In genomic region chr17:17236295-17237025, GRCh38 we compare ENCODE assay signal across 8 cellular contexts. TPM values are rescaled to one million over a fixed set of nuclear protein-coding genes. Genes with fewer than 3 reads are reported as not detected.
A peak's percentile ranks its signal among the peaks of the same experiment; 100 is the strongest.
DNase-seq lines count a peak whose midpoint lies in the region; ATAC-seq, FAIRE-seq and TF ChIP-seq lines count a peak whose summit lies in the region.

No MANE protein-coding gene starts in this region.

- peaks cover 0 to 13% (median 2%) of the 10 kb centered on the region in 4 donors for H3K36me3 ChIP-seq in transverse colon

- H3K4me1 ChIP-seq in transverse colon: peaks cover 10 to 46% (median 16%) of the 10 kb centered on the region in 4 donors

- in situ Hi-C loops in transverse colon (cut with MboI; ENCODE audit: low pct_ligation_motif_present in 1 of 4, low pct_unique_long_range_greater_than_20kb in 1 of 4, low sequenced_read_pairs in 3 of 4): no loop called here

- H3K9me3 Mint-ChIP-seq in dendritic cell treated with granulocyte-macrophage colony-stimulating factor and Interleukin-4, amounts not matched to agents 40 ng/mL and 50 ng/mL, for 4 days: no peaks in the 10 kb centered on the region
- no peaks in the 10 kb centered on the region for H3K9me3 Mint-ChIP-seq in memory B cell

- H3K27ac Mint-ChIP-seq in dendritic cell treated with granulocyte-macrophage colony-stimulating factor and Interleukin-4, amounts not matched to agents 40 ng/mL and 50 ng/mL, for 4 days: peak overlapping the region; percentile 99
- H3K27ac Mint-ChIP-seq in memory B cell: peak overlapping the region; percentile 100

- peaks cover 27% of the 10 kb centered on the region for H3K4me1 Mint-ChIP-seq in dendritic cell treated with granulocyte-macrophage colony-stimulating factor and Interleukin-4, amounts not matched to agents 40 ng/mL and 50 ng/mL, for 4 days (ENCODE audit: low read depth)
- peaks cover 22% of the 10 kb centered on the region for H3K4me1 Mint-ChIP-seq in memory B cell

- peak overlapping the region; percentile 88 to 96 (median 90) for H3K27ac ChIP-seq in transverse colon

- H3K4me3 ChIP-seq in transverse colon: peak overlapping the region; percentile 76 to 97 (median 89)

- intact Hi-C loops in dendritic cell treated with granulocyte-macrophage colony-stimulating factor and Interleukin-4, amounts not matched to agents 40 ng/mL and 50 ng/mL, for 4 days (cut with micrococcal nuclease): loop anchor here (1.0 to 5.0 kb wide), 2 partner anchors 45 to 234 kb away; partner anchors contain the start of gene COPS3
- intact Hi-C loops in transverse colon (cut with DNase I; ENCODE audit: low total_unique reads): loop anchor here (10.0 kb wide), 1 partner anchor 92 kb away; no protein-coding TSS in a partner anchor

- FAIRE-seq in RCC 7860 (lab: Jason Lieb, UNC) (no peak), D721Med (lab: Jason Lieb, UNC) (no peak)

- peaks cover 42% of the 10 kb centered on the region for H3K36me3 Mint-ChIP-seq in dendritic cell treated with granulocyte-macrophage colony-stimulating factor and Interleukin-4, amounts not matched to agents 40 ng/mL and 50 ng/mL, for 4 days (ENCODE audit: low read depth)
- H3K36me3 Mint-ChIP-seq in memory B cell: peaks cover 8% of the 10 kb centered on the region

- no peaks in the 10 kb centered on the region for H3K27me3 ChIP-seq in transverse colon

- ATAC-seq in HG02943 (IDR thresholded peaks at IDR 0.05; ENCODE audit: low read depth, unreplicated experiment) (peak; percentile 2), memory B cell (ENCODE audit: low read depth) (peak; percentile 4)

- peak; percentile 48 for TF ChIP-seq POLR2A in transverse colon (IDR thresholded peaks at IDR 0.05)

- H3K27me3 Mint-ChIP-seq in dendritic cell treated with granulocyte-macrophage colony-stimulating factor and Interleukin-4, amounts not matched to agents 40 ng/mL and 50 ng/mL, for 4 days: no peaks in the 10 kb centered on the region
- H3K27me3 Mint-ChIP-seq in memory B cell: no peaks in the 10 kb centered on the region

- no peak for TF ChIP-seq EP300 in transverse colon (IDR thresholded peaks at IDR 0.05; ENCODE audit: low read depth)

- TF ChIP-seq CTCF in transverse colon (IDR thresholded peaks at IDR 0.05) (no peak), D721Med (IDR thresholded peaks at IDR 0.05; ENCODE audit: insufficient read depth, missing control alignments) (no peak)

- 1% methylated on average over 23 of the region's 31 CpGs; no CpG with 5 or more reads in 1 of the 2 donors for WGBS in transverse colon (ENCODE audit: low coverage in 1 of 2), 2 donors

- peak overlapping the region; percentile 99 for H3K4me3 Mint-ChIP-seq in dendritic cell treated with granulocyte-macrophage colony-stimulating factor and Interleukin-4, amounts not matched to agents 40 ng/mL and 50 ng/mL, for 4 days
- H3K4me3 Mint-ChIP-seq in memory B cell: peak overlapping the region; percentile 99

- no peaks in the 10 kb centered on the region for H3K9me3 ChIP-seq in transverse colon

- peak; percentile 4 for DNase-seq in DMS79 (lab: John Stamatoyannopoulos, UW)
- no peak for DNase-seq in DMS79 treated with DMSO at 0.1 percent for 48 hours (lab: John Stamatoyannopoulos, UW)
- peak; percentile 29 for DNase-seq in RCC 7860 (ENCODE audit: low spot score)
- no peak for DNase-seq in memory B cell (ENCODE audit: low spot score in 2 of 2)
- DNase-seq in transverse colon: peak; percentile 34
- DNase-seq in D721Med (ENCODE audit: insufficient read length, low spot score): no peak

RNA-seq across cellular contexts. Expression of gene FLCN, which starts 0.5 kb away (rescaled TPM):
- 100 to 1,000 TPM in 1 of 4 donors, 10 to 100 TPM in 3; 43.0 to 560 (median 81.1) TPM for total RNA-seq in transverse colon

RNA-seq across cellular contexts. Expression of gene PLD6, which starts 30.3 kb away (rescaled TPM):
- 1 to 10 TPM in 2 of 4 donors, under 1 TPM in 1, not detected in 1; 0.75 to 3.2 (median 1.4) TPM for total RNA-seq in transverse colon

RNA-seq across cellular contexts. Expression of gene COPS3, which starts 44.6 kb away (rescaled TPM):
- 10 to 100 TPM; 28.9 to 78.2 (median 60.0) TPM for total RNA-seq in transverse colon

Comparison
In these comparisons a context has a peak if more than half of its experiments do, and no peak if none do; other contexts are left out.
1. DNase-seq: peak in DMS79 (single experiment), RCC 7860 (single experiment) and transverse colon (single experiment); none in DMS79 treated with DMSO at 0.1 percent for 48 hours (single experiment), memory B cell (0 of 2) and D721Med (single experiment).